ENCODE assay signal across 8 cellular contexts in the genomic region with DNA sequence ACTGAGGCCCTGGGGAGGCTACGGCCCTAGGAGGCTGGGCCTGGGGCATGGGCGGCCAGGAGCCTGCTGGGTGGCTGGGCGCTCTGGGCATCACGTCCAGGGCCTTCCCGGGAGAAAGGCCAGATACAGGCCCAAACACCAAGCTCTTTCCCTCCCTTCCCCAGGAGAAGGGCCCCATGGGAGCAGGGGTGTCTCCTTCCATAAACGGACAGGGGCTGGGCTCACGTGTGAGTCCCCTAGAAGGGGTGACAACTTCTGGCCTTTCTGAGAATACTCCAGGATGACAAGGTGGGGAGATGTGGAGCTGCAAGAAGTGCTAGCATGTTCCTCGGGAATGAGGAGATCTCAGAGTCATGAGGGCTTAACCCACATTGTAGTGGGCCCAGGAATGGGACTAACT. TPM values are rescaled to one million over a fixed set of nuclear protein-coding genes. Genes with fewer than 3 reads are reported as not detected.
"Had no signal": no experiment of that assay in that cellular context is flagged by ENCODE, and none has a peak within 500 bp of the region (broad histone marks: within the 10 kb centered on the region; RNA-seq: fewer than 3 reads in every experiment).

No MANE protein-coding gene starts in this region.

- H3K4me2 ChIP-seq: GM23338 had no signal

- ATAC-seq: GM23338, HepG2 had no signal

- H2AFZ ChIP-seq: GM23338 had no signal

- H3K4me3 ChIP-seq: GM23338 had no signal

- DNase-seq: H9, HCEC 1CT had no signal

- H3K27ac ChIP-seq: HL-60 had no signal

RNA-seq across cellular contexts. Expression of gene SYT8, which starts 19.5 kb away (rescaled TPM):
- total RNA-seq: GM23338, H1, H9, HT1080 had no signal
- polyA plus RNA-seq: GM23338, H1, IgD-negative memory B cell had no signal

RNA-seq across cellular contexts. Expression of gene TNNI2, which starts 23.5 kb away (rescaled TPM):
- total RNA-seq: GM23338, H1, H9, HT1080 had no signal
- polyA plus RNA-seq: GM23338, H1 had no signal

RNA-seq across cellular contexts. Expression of gene LSP1, which starts 37.6 kb away (rescaled TPM):
- total RNA-seq: GM23338, H1, H9 had no signal
